ENCODE assay signal across 10 cellular contexts in the genomic region with DNA sequence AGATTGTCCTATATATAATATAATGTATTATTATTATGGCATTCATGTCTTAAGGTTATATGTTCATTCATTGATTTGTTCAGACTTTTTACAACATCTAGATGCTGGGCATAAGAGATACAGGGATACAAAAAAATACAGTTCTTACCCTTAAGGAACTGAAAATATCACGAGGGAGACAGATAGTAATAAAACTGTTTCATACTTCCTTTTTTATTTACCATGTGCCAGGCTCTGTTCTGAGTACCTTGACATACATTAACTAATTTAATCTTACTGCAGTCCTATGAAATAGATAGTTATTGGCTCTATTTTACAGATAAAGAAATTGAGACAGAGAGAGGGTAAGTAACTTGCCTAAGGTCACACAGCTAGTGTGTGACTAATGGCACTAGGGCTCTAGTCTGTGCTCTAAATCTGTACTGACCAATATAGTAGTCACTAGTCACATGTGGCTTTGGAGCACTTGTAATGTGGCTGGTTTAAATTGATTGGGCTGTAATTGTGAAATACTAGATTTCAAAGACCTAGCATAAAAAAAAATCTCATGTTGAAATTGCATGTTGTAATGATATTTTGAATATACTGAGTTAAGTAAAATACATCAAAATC. TPM values are rescaled to one million over a fixed set of nuclear protein-coding genes. Genes with fewer than 3 reads are reported as not detected.
DNase-seq lines count a peak whose midpoint lies in the region; ATAC-seq, FAIRE-seq and TF ChIP-seq lines count a peak whose summit lies in the region.
"Had no signal": no experiment of that assay in that cellular context is flagged by ENCODE, and none has a peak within 500 bp of the region (broad histone marks: within the 10 kb centered on the region; RNA-seq: fewer than 3 reads in every experiment).

No MANE protein-coding gene starts in this region.

- DNase-seq in GM18507 (ENCODE audit: extremely low spot score, insufficient read length, low read depth): no peak
- peak; percentile 21 for DNase-seq in fibroblast of villous mesenchyme (ENCODE audit: low read depth)
- DNase-seq in cerebellar cortex (ENCODE audit: low spot score): no peak
- DNase-seq in activated CD4-positive, alpha-beta T cell treated with anti-CD3 and anti-CD28 coated beads, Interleukin-2, amount 50 U/mL, for 4 hours: no peak
- no peak for DNase-seq in mucosa of gallbladder (ENCODE audit: low spot score)
- no peak for DNase-seq in KG1 (lab: John Stamatoyannopoulos, UW)
- DNase-seq: NCI-H2029 had no signal

- FAIRE-seq in GM18507 (lab: Jason Lieb, UNC): peak; percentile 5

- TF ChIP-seq CTCF in fibroblast of villous mesenchyme (IDR thresholded peaks at IDR 0.05; ENCODE audit: insufficient read depth, low read depth, low read length): no peak

- no peak overlapping the region for H3K4me3 ChIP-seq in fibroblast of villous mesenchyme (ENCODE audit: low read depth, low read length)
- H3K4me3 ChIP-seq: lung had no signal

- ATAC-seq in GM21576 (IDR thresholded peaks at IDR 0.05; ENCODE audit: unreplicated experiment) (peak; percentile 84), HG03442 (IDR thresholded peaks at IDR 0.05; ENCODE audit: unreplicated experiment) (peak; percentile 60)

RNA-seq across cellular contexts. Expression of a gene that starts 21.3 kb away (rescaled TPM):
- total RNA-seq in fibroblast of villous mesenchyme: 16.8 and 20.3 TPM in 2 replicates
- total RNA-seq in mucosa of gallbladder: 69.8 TPM
